25 cellular contexts compared by ENCODE assay signal in the genomic region with DNA sequence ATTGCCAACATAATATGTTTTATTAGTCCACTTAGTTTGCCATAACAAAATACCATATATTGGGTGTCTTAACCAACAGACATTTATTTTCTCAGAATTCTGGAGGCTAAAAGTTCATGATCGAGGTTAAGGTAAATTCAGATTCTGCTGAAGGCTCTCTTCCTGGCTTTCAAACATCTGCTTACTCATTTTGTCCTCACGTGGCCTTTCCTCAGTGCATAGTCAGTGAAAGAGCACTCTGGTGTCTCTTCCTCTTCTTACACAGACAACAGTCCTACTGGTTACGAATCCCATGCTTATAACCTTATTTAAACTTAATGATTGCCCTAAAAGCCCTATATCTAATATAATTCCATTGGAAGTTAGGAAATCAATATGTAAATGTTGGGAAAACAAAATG.
"Had no signal": no experiment of that assay in that cellular context is flagged by ENCODE, and none has a peak within 500 bp of the region (broad histone marks: within the 10 kb centered on the region; RNA-seq: fewer than 3 reads in every experiment).

No MANE protein-coding gene starts in this region.

- DNase-seq: activated B cell treated with CpG ODN at 0.5 μM for 24 hours; activated CD4-positive, alpha-beta T cell treated with anti-CD3 and anti-CD28 coated beads for 36 hours; activated CD4-positive, alpha-beta T cell treated with anti-CD3 and anti-CD28 coated beads, Interleukin-2, amount 50 U/mL, for 4 hours; activated CD8-positive, alpha-beta memory T cell treated with anti-CD3 and anti-CD28 coated beads, Interleukin-2, amount 50 U/mL, for 48 hours; activated naive CD4-positive, alpha-beta T cell; activated naive CD8-positive, alpha-beta T cell treated with anti-CD3 and anti-CD28 coated beads for 36 hours; activated T-cell treated with anti-CD3 and anti-CD28 coated beads, Interleukin-2, amount 50 U/mL, for 4 hours; amniotic stem cell; colonic mucosa; dorsolateral prefrontal cortex; effector memory CD8-positive, alpha-beta T cell; esophagus squamous epithelium; gastrocnemius medialis; hippocampal formation; kidney glomerular epithelial cell; left lung; naive B cell; occipital lobe; posterior cingulate gyrus; right lobe of liver; stimulated activated CD4-positive, alpha-beta T cell treated with anti-CD3 and anti-CD28 coated beads, Interleukin-2, amount 100 ng/mL, for 24 hours; stimulated activated naive CD4-positive, alpha-beta T cell; testis; trophoblast cell; uterus had no signal

- ATAC-seq: activated CD4-positive, alpha-beta T cell treated with anti-CD3 and anti-CD28 coated beads for 36 hours; activated T-cell treated with anti-CD3 and anti-CD28 coated beads, Interleukin-2, amount 50 U/mL, for 4 hours; effector memory CD8-positive, alpha-beta T cell; gastrocnemius medialis; left lung; right lobe of liver had no signal
